Comparison of ENCODE assay signal across 16 cellular contexts in the genomic region with DNA sequence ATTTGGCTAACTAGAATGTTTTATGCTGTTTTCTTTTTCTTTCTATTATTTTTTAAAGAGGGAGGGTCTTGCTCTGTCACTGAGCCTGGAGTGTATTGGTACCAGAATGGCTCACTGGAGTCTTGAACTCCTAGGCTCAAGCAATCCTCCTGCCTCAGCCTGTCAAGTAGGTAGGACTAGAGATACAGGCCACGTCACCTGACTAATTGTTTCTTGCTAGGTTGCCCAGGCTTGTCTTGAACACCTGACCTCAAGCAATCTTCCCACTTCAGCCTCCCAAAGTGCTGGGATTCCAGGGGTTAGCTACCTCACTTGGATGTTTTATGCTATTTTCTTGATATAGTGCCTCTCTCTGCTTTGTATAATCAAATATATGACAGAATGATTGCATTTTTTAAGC.
DNase-seq lines count a peak whose midpoint lies in the region; ATAC-seq and TF ChIP-seq lines count a peak whose summit lies in the region.
"Had no signal": no experiment of that assay in that cellular context is flagged by ENCODE, and none has a peak within 500 bp of the region (broad histone marks: within the 10 kb centered on the region; RNA-seq: fewer than 3 reads in every experiment).

No MANE protein-coding gene starts in this region.

- BruUV-seq in MCF 10A (replicated peaks; lab: Mats Ljungman, UMichigan) = no TSS peak

- ATAC-seq in memory B cell (ENCODE audit: low read depth) (no peak), HG03442 (IDR thresholded peaks at IDR 0.05; ENCODE audit: unreplicated experiment) (no peak), HG03039 (IDR thresholded peaks at IDR 0.05; ENCODE audit: unreplicated experiment) (no peak)
- ATAC-seq: GM23338 had no signal

- H3K27ac Mint-ChIP-seq in MCF 10A (ENCODE audit: low read depth, unreplicated experiment) (peak overlapping the region; percentile 31), memory B cell (peak overlapping the region; percentile 28)
- H3K27ac Mint-ChIP-seq: CD8-positive, alpha-beta memory T cell; GM23338 had no signal

- H3K36me3 Mint-ChIP-seq in MCF 10A (ENCODE audit: insufficient read depth, unreplicated experiment) (no peaks in the 10 kb centered on the region), memory B cell (peaks cover 26% of the 10 kb centered on the region)

- peaks cover 15% of the 10 kb centered on the region for H3K9me3 Mint-ChIP-seq in MCF 10A (ENCODE audit: unreplicated experiment)
- peaks cover 12% of the 10 kb centered on the region for H3K9me3 Mint-ChIP-seq in memory B cell

- H3K36me3 ChIP-seq in breast epithelium = no peaks in the 10 kb centered on the region

- no peak overlapping the region for H3K27ac ChIP-seq in breast epithelium
- H3K27ac ChIP-seq: 22Rv1, BLaER1 had no signal

- no peaks in the 10 kb centered on the region for H3K9me3 ChIP-seq in breast epithelium

- no peaks in the 10 kb centered on the region for H3K27me3 Mint-ChIP-seq in MCF 10A (ENCODE audit: insufficient read depth, unreplicated experiment)
- no peaks in the 10 kb centered on the region for H3K27me3 Mint-ChIP-seq in memory B cell
- H3K27me3 Mint-ChIP-seq: CD8-positive, alpha-beta memory T cell; IgD-negative memory B cell had no signal

- no peak for TF ChIP-seq POLR2A in breast epithelium (IDR thresholded peaks at IDR 0.05)

- H3K4me3 Mint-ChIP-seq in MCF 10A (ENCODE audit: unreplicated experiment) (no peak overlapping the region), memory B cell (no peak overlapping the region)
- H3K4me3 Mint-ChIP-seq: CD8-positive, alpha-beta memory T cell; GM23338; IgD-negative memory B cell had no signal

- peaks cover 13% of the 10 kb centered on the region for H3K4me1 Mint-ChIP-seq in MCF 10A (ENCODE audit: insufficient read depth, unreplicated experiment)
- H3K4me1 Mint-ChIP-seq in memory B cell = peaks cover 10% of the 10 kb centered on the region
- H3K4me1 Mint-ChIP-seq: CD8-positive, alpha-beta memory T cell; GM23338 had no signal

- H3K4me3 ChIP-seq in breast epithelium = no peak overlapping the region
- H3K4me3 ChIP-seq in epithelial cell of esophagus (ENCODE audit: low read length) = no peak overlapping the region
- H3K4me3 ChIP-seq: BLaER1, GM23338 had no signal

- no peaks in the 10 kb centered on the region for H3K4me1 ChIP-seq in breast epithelium
- H3K4me1 ChIP-seq: BLaER1 had no signal

- no peak for DNase-seq in MCF 10A (ENCODE audit: unreplicated experiment)
- no peak for DNase-seq in breast epithelium (ENCODE audit: low spot score in 2 of 2)
- DNase-seq in epithelial cell of esophagus (ENCODE audit: low read depth) = peak; percentile 64
- DNase-seq in memory B cell (ENCODE audit: low spot score in 2 of 2) = no peak
- no peak for DNase-seq in NOMO-1 treated with dmso at 0.1 percent for 144 hours (lab: John Stamatoyannopoulos, UW; ENCODE audit: unreplicated experiment)
- DNase-seq in NCI-H2107 (lab: John Stamatoyannopoulos, UW) = no peak
- DNase-seq: AML-193; Caco-2; CD8-positive, alpha-beta memory T cell; H7 had no signal

- TF ChIP-seq CTCF in MCF 10A (IDR thresholded peaks at IDR 0.05; ENCODE audit: unreplicated experiment) (no peak), breast epithelium (IDR thresholded peaks at IDR 0.05) (no peak), epithelial cell of esophagus (IDR thresholded peaks at IDR 0.05; ENCODE audit: insufficient read depth, low read depth, low read length, missing control alignments) (no peak)

- CTCF ChIA-PET in MCF 10A (lab: Yijun Ruan, JAX) = no interaction called here

- H3K27me3 ChIP-seq in breast epithelium = no peaks in the 10 kb centered on the region
- H3K27me3 ChIP-seq: BLaER1 had no signal

- POLR2A ChIA-PET in MCF 10A (lab: Yijun Ruan, JAX) = no interaction called here

- intact Hi-C loops in MCF 10A (cut with micrococcal nuclease) = no loop called here
- intact Hi-C loops in breast epithelium (cut with DNase I; ENCODE audit: low total_unique reads) = no loop called here
